In genomic region chr2:177147834-177148233, GRCh38 we compare ENCODE assay signal across 10 cellular contexts.
A peak's percentile ranks its signal among the peaks of the same experiment; 100 is the strongest.
DNase-seq lines count a peak whose midpoint lies in the region; ATAC-seq, FAIRE-seq and TF ChIP-seq lines count a peak whose summit lies in the region.
"Had no signal": no experiment of that assay in that cellular context is flagged by ENCODE, and none has a peak within 500 bp of the region (broad histone marks: within the 10 kb centered on the region; RNA-seq: fewer than 3 reads in every experiment).

No MANE protein-coding gene starts in this region.

- no peak for DNase-seq in stimulated activated naive CD8-positive, alpha-beta T cell treated with anti-CD3 and anti-CD28 coated beads, Interleukin-15, Interleukin-2, amounts not matched to agents 100 U/mL and 50 U/mL, for 24 hours
- no peak for DNase-seq in keratinocyte (ENCODE audit: low read depth, low spot score)
- DNase-seq in COLO668 (lab: John Stamatoyannopoulos, UW; ENCODE audit: unreplicated experiment) = no peak
- no peak for DNase-seq in dermis blood vessel endothelial cell
- no peak for DNase-seq in HPDE6-E6E7 (ENCODE audit: extremely low spot score)
- DNase-seq in T-helper 9 cell = no peak
- DNase-seq: psoas muscle had no signal

- H3K4me1 ChIP-seq in keratinocyte (ENCODE audit: control insufficient read depth, extremely low read depth, insufficient read depth, low read length) = peaks cover 11% of the 10 kb centered on the region

- H3K9ac ChIP-seq in keratinocyte (ENCODE audit: control insufficient read depth, extremely low read depth, insufficient read depth, low read length) = no peak overlapping the region

- no peak for FAIRE-seq in keratinocyte (lab: Jason Lieb, UNC)

- H3K4me3 Mint-ChIP-seq in stimulated activated naive CD8-positive, alpha-beta T cell treated with anti-CD3 and anti-CD28 coated beads, Interleukin-15, Interleukin-2, amounts not matched to agents 100 ng/mL and 50 ng/mL, for 24 hours = peak overlapping the region; percentile 89

- no peaks in the 10 kb centered on the region for H3K79me2 ChIP-seq in keratinocyte (ENCODE audit: control insufficient read depth, insufficient read depth, low read length)

- dilution Hi-C loops in keratinocyte (cut with MboI; ENCODE audit: extremely low pct_ligation_motif_present, low sequenced_read_pairs) = loop anchor here (25.0 kb wide), 1 partner anchor 311 kb away; no protein-coding TSS in a partner anchor

- H3K36me3 ChIP-seq in keratinocyte (ENCODE audit: control insufficient read depth in 2 of 2, extremely low read depth in 1 of 2, insufficient read depth in 2 of 2, low read length in 2 of 2) = no peaks in the 10 kb centered on the region
- H3K36me3 ChIP-seq: cardiac muscle cell had no signal

- H2AFZ ChIP-seq in keratinocyte (ENCODE audit: control insufficient read depth, low read length) = peak overlapping the region; percentile 24

- H3K27ac ChIP-seq in keratinocyte (ENCODE audit: control insufficient read depth, insufficient read depth, low read length) = no peak overlapping the region
- H3K27ac ChIP-seq: cardiac muscle cell, psoas muscle had no signal

- peaks cover 16% of the 10 kb centered on the region for H3K27me3 ChIP-seq in keratinocyte (ENCODE audit: control insufficient read depth, extremely low read depth, insufficient read depth, low read length)

- no peaks in the 10 kb centered on the region for H3K9me3 Mint-ChIP-seq in stimulated activated naive CD8-positive, alpha-beta T cell treated with anti-CD3 and anti-CD28 coated beads, Interleukin-15, Interleukin-2, amounts not matched to agents 100 ng/mL and 50 ng/mL, for 24 hours

- no peak overlapping the region for H3K27ac Mint-ChIP-seq in stimulated activated naive CD8-positive, alpha-beta T cell treated with anti-CD3 and anti-CD28 coated beads, Interleukin-15, Interleukin-2, amounts not matched to agents 100 ng/mL and 50 ng/mL, for 24 hours

- no peak for ATAC-seq in stimulated activated naive CD8-positive, alpha-beta T cell treated with anti-CD3 and anti-CD28 coated beads, Interleukin-15, Interleukin-2, amounts not matched to agents 100 U/mL and 50 U/mL, for 24 hours

- H4K20me1 ChIP-seq in keratinocyte (ENCODE audit: control insufficient read depth, extremely low read depth, insufficient read depth, low read length) = no peaks in the 10 kb centered on the region

- peak overlapping the region; percentile 98 for H3K4me2 ChIP-seq in keratinocyte (ENCODE audit: control insufficient read depth, extremely low read depth, insufficient read depth, low read depth, low read length)

- H3K27me3 Mint-ChIP-seq in stimulated activated naive CD8-positive, alpha-beta T cell treated with anti-CD3 and anti-CD28 coated beads, Interleukin-15, Interleukin-2, amounts not matched to agents 100 ng/mL and 50 ng/mL, for 24 hours = peaks cover 63% of the 10 kb centered on the region

- H3K36me3 Mint-ChIP-seq in stimulated activated naive CD8-positive, alpha-beta T cell treated with anti-CD3 and anti-CD28 coated beads, Interleukin-15, Interleukin-2, amounts not matched to agents 100 ng/mL and 50 ng/mL, for 24 hours (ENCODE audit: low read depth) = no peaks in the 10 kb centered on the region

- no peaks in the 10 kb centered on the region for H3K9me1 ChIP-seq in keratinocyte (ENCODE audit: control insufficient read depth, extremely low read depth, insufficient read depth, low read length)

- no peaks in the 10 kb centered on the region for H3K9me3 ChIP-seq in keratinocyte (ENCODE audit: control insufficient read depth, low read depth, low read length)
- H3K9me3 ChIP-seq: psoas muscle had no signal

- TF ChIP-seq CTCF in WI38 (IDR thresholded peaks at IDR 0.05; ENCODE audit: low read depth, low read length) = no peak
- TF ChIP-seq CTCF in keratinocyte (optimal IDR thresholded peaks at IDR 0.05 in 1 of 3, IDR thresholded peaks at IDR 0.05 in 1 of 3, conservative IDR thresholded peaks at IDR 0.05 in 1 of 3; ENCODE audit: extremely low read depth in 1 of 3, insufficient read depth in 2 of 3, low read length in 3 of 3) = no peak

- H3K4me3 ChIP-seq in WI38 (ENCODE audit: low read depth, low read length) (peak overlapping the region; percentile 49), keratinocyte (ENCODE audit: control insufficient read depth in 2 of 3, extremely low read depth in 1 of 3, insufficient read depth in 2 of 3, low read depth in 1 of 3, low read length in 3 of 3) (peak overlapping the region in 2 of 3 experiments; percentile 46 to 73)

- peaks cover 17% of the 10 kb centered on the region for H3K4me1 Mint-ChIP-seq in stimulated activated naive CD8-positive, alpha-beta T cell treated with anti-CD3 and anti-CD28 coated beads, Interleukin-15, Interleukin-2, amounts not matched to agents 100 ng/mL and 50 ng/mL, for 24 hours (ENCODE audit: low read depth)
